ENCODE assay signal across 1 cellular context in genomic region chr11:65888163-65888814, GRCh38.
TF ChIP-seq lines count a peak whose summit lies in the region.

Gene FIBP (minus strand): TSS chr11:65888471. CDS start chr11:65888418, 53 bp downstream.

TF ChIP-seq in HepG2, 621 proteins besides CTCF, POLR2A, EP300 and RAD21 (continued from another document and continues in another):
- TF ChIP-seq ZNF770 (CRISPR knock-in tag; IDR thresholded peaks at IDR 0.05) (0 out of 2 replicates have a peak, but pooled peaks have one; percentile 33), TFDP1 (CRISPR knock-in tag; IDR thresholded peaks at IDR 0.05; ENCODE audit: borderline replicate concordance) (peak; percentile 70; the same call in 1 of the 2 replicates), ZNF136 (CRISPR knock-in tag; IDR thresholded peaks at IDR 0.05; ENCODE audit: low read depth) (peak; percentile 37; the same call in 1 of the 2 replicates), ZNF232 (CRISPR knock-in tag; IDR thresholded peaks at IDR 0.05; ENCODE audit: borderline replicate concordance) (no peak), ZMYM4 (CRISPR knock-in tag; IDR thresholded peaks at IDR 0.05) (peak; percentile 85), MAZ (IDR thresholded peaks at IDR 0.05; ENCODE audit: borderline replicate concordance, low read depth, low read length) (peak; percentile 95), MAZ (CRISPR knock-in tag; IDR thresholded peaks at IDR 0.05; ENCODE audit: low read depth) (peak; percentile 84), TEAD3 (CRISPR knock-in tag; optimal IDR thresholded peaks at IDR 0.05; ENCODE audit: borderline replicate concordance) (peak; percentile 59), HNRNPLL (IDR thresholded peaks at IDR 0.05; ENCODE audit: low read depth, low read length, poor library complexity, severe bottlenecking) (peak; percentile 61), RFX5 (IDR thresholded peaks at IDR 0.05; ENCODE audit: low read depth, low read length) (no peak), ZNF138 (CRISPR knock-in tag; IDR thresholded peaks at IDR 0.05; ENCODE audit: low read depth) (no peak), ZNF761 (CRISPR knock-in tag; conservative IDR thresholded peaks at IDR 0.05) (no peak), ZNF766 (CRISPR knock-in tag; IDR thresholded peaks at IDR 0.05; ENCODE audit: borderline replicate concordance) (no peak), YEATS4 (CRISPR knock-in tag; IDR thresholded peaks at IDR 0.05; ENCODE audit: borderline replicate concordance) (peak; percentile 85; the same call in 1 of the 2 replicates), LCORL (IDR thresholded peaks at IDR 0.05) (no peak), LCORL (CRISPR knock-in tag; IDR thresholded peaks at IDR 0.05) (peak; percentile 91), ZNF619 (CRISPR knock-in tag; IDR thresholded peaks at IDR 0.05) (0 out of 2 replicates have a peak, but pooled peaks have one; percentile 23), ZNF264 (CRISPR knock-in tag; IDR thresholded peaks at IDR 0.05) (0 out of 2 replicates have a peak, but pooled peaks have one; percentile 15), ZMYM2 (CRISPR knock-in tag; IDR thresholded peaks at IDR 0.05) (0 out of 2 replicates have a peak, but pooled peaks have one; percentile 33), BRCA1 (CRISPR knock-in tag; IDR thresholded peaks at IDR 0.05) (no peak), HHEX (CRISPR knock-in tag; IDR thresholded peaks at IDR 0.05) (no peak), ZNF331 (CRISPR knock-in tag; IDR thresholded peaks at IDR 0.05) (peak; percentile 43; the same call in 1 of the 2 replicates), ZNF567 (CRISPR knock-in tag; IDR thresholded peaks at IDR 0.05; ENCODE audit: borderline replicate concordance) (0 out of 2 replicates have a peak, but pooled peaks have one; percentile 77), SALL2 (CRISPR knock-in tag; IDR thresholded peaks at IDR 0.05) (peak; percentile 57), ZNF256 (CRISPR knock-in tag; conservative IDR thresholded peaks at IDR 0.05) (no peak), ZNF124 (CRISPR knock-in tag; IDR thresholded peaks at IDR 0.05) (peak; percentile 33; the same call in 1 of the 2 replicates), SMARCE1 (IDR thresholded peaks at IDR 0.05; ENCODE audit: borderline replicate concordance) (no peak), ZFP82 (CRISPR knock-in tag; IDR thresholded peaks at IDR 0.05; ENCODE audit: borderline replicate concordance) (peak; percentile 55; the same call in 1 of the 2 replicates), NR2C2 (CRISPR knock-in tag; IDR thresholded peaks at IDR 0.05; ENCODE audit: borderline replicate concordance) (peak; percentile 93), MXI1 (IDR thresholded peaks at IDR 0.05; ENCODE audit: borderline replicate concordance, low read depth, low read length) (peak; percentile 70; the same call in 1 of the 3 replicates), ZNF616 (CRISPR knock-in tag; IDR thresholded peaks at IDR 0.05; ENCODE audit: low read depth) (no peak; the same call in 1 of the 2 replicates), ZBTB25 (CRISPR knock-in tag; IDR thresholded peaks at IDR 0.05) (peak; percentile 90), HOXA7 (CRISPR knock-in tag; IDR thresholded peaks at IDR 0.05) (no peak), NFATC3 (CRISPR knock-in tag; IDR thresholded peaks at IDR 0.05) (no peak), MYNN (CRISPR knock-in tag; IDR thresholded peaks at IDR 0.05; ENCODE audit: low read depth) (peak; percentile 57; the same call in 1 of the 2 replicates), REPIN1 (CRISPR knock-in tag; IDR thresholded peaks at IDR 0.05; ENCODE audit: borderline replicate concordance, low read depth) (peak; percentile 69), SP5 (CRISPR knock-in tag; IDR thresholded peaks at IDR 0.05; ENCODE audit: borderline replicate concordance, low read depth) (peak; percentile 11; the same call in 1 of the 2 replicates), ZNF33A (CRISPR knock-in tag; IDR thresholded peaks at IDR 0.05; ENCODE audit: borderline replicate concordance) (peak; percentile 70; the same call in 1 of the 2 replicates), MYC (CRISPR knock-in tag; IDR thresholded peaks at IDR 0.05; ENCODE audit: borderline replicate concordance) (peak; percentile 71), PRDM10 (CRISPR knock-in tag; IDR thresholded peaks at IDR 0.05; ENCODE audit: low read depth) (peak; percentile 84), HOXA5 (CRISPR knock-in tag; IDR thresholded peaks at IDR 0.05) (0 out of 2 replicates have a peak, but pooled peaks have one; percentile 33)
- TF ChIP-seq, protein P1, sequence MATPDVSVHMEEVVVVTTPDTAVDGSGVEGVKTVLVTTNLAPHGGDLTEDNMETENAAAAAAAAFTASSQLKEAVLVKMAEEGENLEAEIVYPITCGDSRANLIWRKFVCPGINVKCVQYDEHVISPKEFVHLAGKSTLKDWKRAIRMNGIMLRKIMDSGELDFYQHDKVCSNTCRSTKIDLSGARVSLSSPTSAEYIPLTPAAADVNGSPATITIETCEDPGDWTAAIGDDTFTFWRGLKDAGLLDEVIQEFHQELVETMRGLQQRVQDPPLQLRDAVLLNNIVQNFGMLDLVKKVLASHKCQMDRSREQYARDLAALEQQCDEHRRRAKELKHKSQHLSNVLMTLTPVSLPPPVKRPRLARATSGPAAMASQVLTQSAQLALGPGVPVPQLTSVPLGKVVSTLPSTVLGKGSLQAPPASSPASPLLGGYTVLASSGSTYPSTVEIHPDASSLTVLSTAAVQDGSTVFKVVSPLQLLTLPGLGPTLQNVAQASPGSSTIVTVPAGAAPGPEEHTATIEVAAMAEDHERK (CRISPR knock-in tag; IDR thresholded peaks at IDR 0.05; ENCODE audit: low read depth): no peak; the same call in 1 of the 2 replicates
- TF ChIP-seq, protein P2, sequence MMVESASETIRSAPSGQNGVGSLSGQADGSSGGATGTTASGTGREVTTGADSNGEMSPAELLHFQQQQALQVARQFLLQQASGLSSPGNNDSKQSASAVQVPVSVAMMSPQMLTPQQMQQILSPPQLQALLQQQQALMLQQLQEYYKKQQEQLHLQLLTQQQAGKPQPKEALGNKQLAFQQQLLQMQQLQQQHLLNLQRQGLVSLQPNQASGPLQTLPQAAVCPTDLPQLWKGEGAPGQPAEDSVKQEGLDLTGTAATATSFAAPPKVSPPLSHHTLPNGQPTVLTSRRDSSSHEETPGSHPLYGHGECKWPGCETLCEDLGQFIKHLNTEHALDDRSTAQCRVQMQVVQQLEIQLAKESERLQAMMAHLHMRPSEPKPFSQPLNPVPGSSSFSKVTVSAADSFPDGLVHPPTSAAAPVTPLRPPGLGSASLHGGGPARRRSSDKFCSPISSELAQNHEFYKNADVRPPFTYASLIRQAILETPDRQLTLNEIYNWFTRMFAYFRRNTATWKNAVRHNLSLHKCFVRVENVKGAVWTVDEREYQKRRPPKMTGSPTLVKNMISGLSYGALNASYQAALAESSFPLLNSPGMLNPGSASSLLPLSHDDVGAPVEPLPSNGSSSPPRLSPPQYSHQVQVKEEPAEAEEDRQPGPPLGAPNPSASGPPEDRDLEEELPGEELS (CRISPR knock-in tag; IDR thresholded peaks at IDR 0.05): no peak; the same call in none of the 2 replicates
- TF ChIP-seq, protein P3, sequence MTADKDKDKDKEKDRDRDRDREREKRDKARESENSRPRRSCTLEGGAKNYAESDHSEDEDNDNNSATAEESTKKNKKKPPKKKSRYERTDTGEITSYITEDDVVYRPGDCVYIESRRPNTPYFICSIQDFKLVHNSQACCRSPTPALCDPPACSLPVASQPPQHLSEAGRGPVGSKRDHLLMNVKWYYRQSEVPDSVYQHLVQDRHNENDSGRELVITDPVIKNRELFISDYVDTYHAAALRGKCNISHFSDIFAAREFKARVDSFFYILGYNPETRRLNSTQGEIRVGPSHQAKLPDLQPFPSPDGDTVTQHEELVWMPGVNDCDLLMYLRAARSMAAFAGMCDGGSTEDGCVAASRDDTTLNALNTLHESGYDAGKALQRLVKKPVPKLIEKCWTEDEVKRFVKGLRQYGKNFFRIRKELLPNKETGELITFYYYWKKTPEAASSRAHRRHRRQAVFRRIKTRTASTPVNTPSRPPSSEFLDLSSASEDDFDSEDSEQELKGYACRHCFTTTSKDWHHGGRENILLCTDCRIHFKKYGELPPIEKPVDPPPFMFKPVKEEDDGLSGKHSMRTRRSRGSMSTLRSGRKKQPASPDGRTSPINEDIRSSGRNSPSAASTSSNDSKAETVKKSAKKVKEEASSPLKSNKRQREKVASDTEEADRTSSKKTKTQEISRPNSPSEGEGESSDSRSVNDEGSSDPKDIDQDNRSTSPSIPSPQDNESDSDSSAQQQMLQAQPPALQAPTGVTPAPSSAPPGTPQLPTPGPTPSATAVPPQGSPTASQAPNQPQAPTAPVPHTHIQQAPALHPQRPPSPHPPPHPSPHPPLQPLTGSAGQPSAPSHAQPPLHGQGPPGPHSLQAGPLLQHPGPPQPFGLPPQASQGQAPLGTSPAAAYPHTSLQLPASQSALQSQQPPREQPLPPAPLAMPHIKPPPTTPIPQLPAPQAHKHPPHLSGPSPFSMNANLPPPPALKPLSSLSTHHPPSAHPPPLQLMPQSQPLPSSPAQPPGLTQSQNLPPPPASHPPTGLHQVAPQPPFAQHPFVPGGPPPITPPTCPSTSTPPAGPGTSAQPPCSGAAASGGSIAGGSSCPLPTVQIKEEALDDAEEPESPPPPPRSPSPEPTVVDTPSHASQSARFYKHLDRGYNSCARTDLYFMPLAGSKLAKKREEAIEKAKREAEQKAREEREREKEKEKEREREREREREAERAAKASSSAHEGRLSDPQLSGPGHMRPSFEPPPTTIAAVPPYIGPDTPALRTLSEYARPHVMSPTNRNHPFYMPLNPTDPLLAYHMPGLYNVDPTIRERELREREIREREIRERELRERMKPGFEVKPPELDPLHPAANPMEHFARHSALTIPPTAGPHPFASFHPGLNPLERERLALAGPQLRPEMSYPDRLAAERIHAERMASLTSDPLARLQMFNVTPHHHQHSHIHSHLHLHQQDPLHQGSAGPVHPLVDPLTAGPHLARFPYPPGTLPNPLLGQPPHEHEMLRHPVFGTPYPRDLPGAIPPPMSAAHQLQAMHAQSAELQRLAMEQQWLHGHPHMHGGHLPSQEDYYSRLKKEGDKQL (CRISPR knock-in tag; IDR thresholded peaks at IDR 0.05; ENCODE audit: low read depth): peak; percentile 42; the same call in 1 of the 2 replicates
- TF ChIP-seq, protein P4, sequence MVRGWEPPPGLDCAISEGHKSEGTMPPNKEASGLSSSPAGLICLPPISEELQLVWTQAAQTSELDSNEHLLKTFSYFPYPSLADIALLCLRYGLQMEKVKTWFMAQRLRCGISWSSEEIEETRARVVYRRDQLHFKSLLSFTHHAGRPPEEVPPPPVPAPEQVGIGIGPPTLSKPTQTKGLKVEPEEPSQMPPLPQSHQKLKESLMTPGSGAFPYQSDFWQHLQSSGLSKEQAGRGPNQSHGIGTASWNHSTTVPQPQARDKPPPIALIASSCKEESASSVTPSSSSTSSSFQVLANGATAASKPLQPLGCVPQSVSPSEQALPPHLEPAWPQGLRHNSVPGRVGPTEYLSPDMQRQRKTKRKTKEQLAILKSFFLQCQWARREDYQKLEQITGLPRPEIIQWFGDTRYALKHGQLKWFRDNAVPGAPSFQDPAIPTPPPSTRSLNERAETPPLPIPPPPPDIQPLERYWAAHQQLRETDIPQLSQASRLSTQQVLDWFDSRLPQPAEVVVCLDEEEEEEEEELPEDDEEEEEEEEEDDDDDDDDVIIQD (CRISPR knock-in tag; IDR thresholded peaks at IDR 0.05; ENCODE audit: low read depth): no peak
